In genomic region chr22:21628386-21629261, GRCh38 we compare ENCODE assay signal across 8 cellular contexts. TPM values are rescaled to one million over a fixed set of nuclear protein-coding genes. Genes with fewer than 3 reads are reported as not detected.
DNase-seq lines count a peak whose midpoint lies in the region; ATAC-seq and TF ChIP-seq lines count a peak whose summit lies in the region.

No MANE protein-coding gene starts in this region.

- POLR2A ChIA-PET in activated CD4-positive, alpha-beta T cell treated with anti-CD3 and anti-CD28 coated beads, Interleukin-2, amount 10 ng/mL, durations not matched to agents 7 days and 5 days (lab: Charles Lee), result interaction anchor here (1.6 kb wide), 1 partner anchor 13 kb away, joined by 9 read pairs; the partner anchor contains the start of gene SDF2L1
- POLR2A ChIA-PET in activated B cell treated with CpG ODN at 0.5 μM for 24 hours (lab: Charles Lee), result interaction anchor here (0.8 to 7.4 kb wide), 16 partner anchors 12 to 626 kb away, joined by 3 to 110 read pairs (median 6); partner anchors contain the start of genes MAPK1, PPIL2, SDF2L1 and THAP7

- no peak for TF ChIP-seq CTCF in activated B cell treated with CpG ODN at 0.5 μM for 24 hours (IDR thresholded peaks at IDR 0.05)

- peaks cover 27% of the 10 kb centered on the region for H3K36me3 Mint-ChIP-seq in activated CD4-positive, alpha-beta T cell treated with anti-CD3 and anti-CD28 coated beads, Interleukin-2, amount 10 ng/mL, durations not matched to agents 7 days and 5 days (ENCODE audit: low read depth)
- H3K36me3 Mint-ChIP-seq in activated B cell treated with CpG ODN at 0.5 μM for 24 hours (ENCODE audit: low read depth), result peaks cover 39% of the 10 kb centered on the region

- no peaks in the 10 kb centered on the region for H3K9me3 Mint-ChIP-seq in activated CD4-positive, alpha-beta T cell treated with anti-CD3 and anti-CD28 coated beads, Interleukin-2, amount 10 ng/mL, durations not matched to agents 7 days and 5 days
- no peaks in the 10 kb centered on the region for H3K9me3 Mint-ChIP-seq in activated B cell treated with CpG ODN at 0.5 μM for 24 hours
- no peaks in the 10 kb centered on the region for H3K9me3 Mint-ChIP-seq in stimulated activated naive CD8-positive, alpha-beta T cell treated with anti-CD3 and anti-CD28 coated beads, Interleukin-15, amount 100 ng/mL, for 72 hours

- ATAC-seq in activated B cell treated with CpG ODN at 0.5 μM for 24 hours (ENCODE audit: low read depth) (peak; percentile 7), GM19328 (IDR thresholded peaks at IDR 0.05; ENCODE audit: unreplicated experiment) (no peak)
- ATAC-seq in stimulated activated naive CD8-positive, alpha-beta T cell treated with anti-CD3 and anti-CD28 coated beads, Interleukin-15, amount 100 ng/mL, for 72 hours, result peak; percentile 22

- no peak for DNase-seq in activated CD4-positive, alpha-beta T cell treated with anti-CD3 and anti-CD28 coated beads, Interleukin-2, amount 10 ng/mL, durations not matched to agents 7 days and 5 days
- no peak for DNase-seq in activated CD4-positive, alpha-beta T cell treated with anti-CD3 and anti-CD28 coated beads, Interleukin-2, amount 50 U/mL, for 48 hours
- no peak for DNase-seq in activated B cell treated with CpG ODN at 0.5 μM for 24 hours
- DNase-seq in stimulated activated naive CD8-positive, alpha-beta T cell treated with anti-CD3 and anti-CD28 coated beads, Interleukin-15, amount 100 ng/mL, for 72 hours, result no peak
- no peak for DNase-seq in NCI-H748 treated with DMSO at 0.1 percent for 48 hours (lab: John Stamatoyannopoulos, UW)
- DNase-seq in NCI-H2107 (lab: John Stamatoyannopoulos, UW), result no peak

- CTCF ChIA-PET in activated CD4-positive, alpha-beta T cell treated with anti-CD3 and anti-CD28 coated beads, Interleukin-2, amount 10 ng/mL, durations not matched to agents 7 days and 5 days (lab: Charles Lee), result interaction anchor here (0.7 to 14.3 kb wide), 22 partner anchors 10 to 311 kb away, joined by 3 to 213 read pairs (median 4); partner anchors contain the start of genes PPIL2 and SDF2L1
- CTCF ChIA-PET in activated B cell treated with CpG ODN at 0.5 μM for 24 hours (lab: Charles Lee), result interaction anchor here (0.6 to 4.3 kb wide), 14 partner anchors 10 to 646 kb away, joined by 3 to 65 read pairs (median 5); partner anchors contain the start of genes LZTR1, PPIL2, SDF2L1 and UBE2L3

- no peaks in the 10 kb centered on the region for H3K27me3 Mint-ChIP-seq in activated CD4-positive, alpha-beta T cell treated with anti-CD3 and anti-CD28 coated beads, Interleukin-2, amount 10 ng/mL, durations not matched to agents 7 days and 5 days
- no peaks in the 10 kb centered on the region for H3K27me3 Mint-ChIP-seq in activated B cell treated with CpG ODN at 0.5 μM for 24 hours
- H3K27me3 Mint-ChIP-seq in stimulated activated naive CD8-positive, alpha-beta T cell treated with anti-CD3 and anti-CD28 coated beads, Interleukin-15, amount 100 ng/mL, for 72 hours, result no peaks in the 10 kb centered on the region

- H3K4me1 Mint-ChIP-seq in activated CD4-positive, alpha-beta T cell treated with anti-CD3 and anti-CD28 coated beads, Interleukin-2, amount 10 ng/mL, durations not matched to agents 7 days and 5 days, result peaks cover 42% of the 10 kb centered on the region
- peaks cover 49% of the 10 kb centered on the region for H3K4me1 Mint-ChIP-seq in activated B cell treated with CpG ODN at 0.5 μM for 24 hours
- peaks cover 76% of the 10 kb centered on the region for H3K4me1 Mint-ChIP-seq in stimulated activated naive CD8-positive, alpha-beta T cell treated with anti-CD3 and anti-CD28 coated beads, Interleukin-15, amount 100 ng/mL, for 72 hours

- peak overlapping the region; percentile 89 for H3K4me3 Mint-ChIP-seq in activated CD4-positive, alpha-beta T cell treated with anti-CD3 and anti-CD28 coated beads, Interleukin-2, amount 10 ng/mL, durations not matched to agents 7 days and 5 days
- peak overlapping the region; percentile 91 for H3K4me3 Mint-ChIP-seq in activated B cell treated with CpG ODN at 0.5 μM for 24 hours
- H3K4me3 Mint-ChIP-seq in stimulated activated naive CD8-positive, alpha-beta T cell treated with anti-CD3 and anti-CD28 coated beads, Interleukin-15, amount 100 ng/mL, for 72 hours, result peak overlapping the region; percentile 85 to 96

- intact Hi-C loops in activated B cell treated with CpG ODN at 0.5 μM for 24 hours (cut with micrococcal nuclease), result loop anchor here (1.0 to 10.0 kb wide), 4 partner anchors 38 to 626 kb away; partner anchors contain the start of genes PPIL2 and THAP7

- peak overlapping the region; percentile 91 for H3K4me3 ChIP-seq in iPS-11a (ENCODE audit: low read depth, low read length)

- H3K27ac Mint-ChIP-seq in activated CD4-positive, alpha-beta T cell treated with anti-CD3 and anti-CD28 coated beads, Interleukin-2, amount 10 ng/mL, durations not matched to agents 7 days and 5 days, result peak overlapping the region; percentile 96
- peak overlapping the region; percentile 92 for H3K27ac Mint-ChIP-seq in activated B cell treated with CpG ODN at 0.5 μM for 24 hours
- H3K27ac Mint-ChIP-seq in stimulated activated naive CD8-positive, alpha-beta T cell treated with anti-CD3 and anti-CD28 coated beads, Interleukin-15, amount 100 ng/mL, for 72 hours, result peak overlapping the region; percentile 98

RNA-seq across cellular contexts. Expression of gene YDJC, which starts 1.2 kb away (rescaled TPM):
- 10 to 100 TPM; 30.3 to 39.9 TPM for total RNA-seq in activated CD4-positive, alpha-beta T cell treated with anti-CD3 and anti-CD28 coated beads, Interleukin-2, amount 10 ng/mL, durations not matched to agents 7 days and 5 days
- 46.1 and 51.4 TPM in 2 replicates for total RNA-seq in activated B cell treated with CpG ODN at 0.5 μM for 24 hours

RNA-seq across cellular contexts. Expression of gene CCDC116, which starts 3.9 kb away (rescaled TPM):
- total RNA-seq in activated CD4-positive, alpha-beta T cell treated with anti-CD3 and anti-CD28 coated beads, Interleukin-2, amount 10 ng/mL, durations not matched to agents 7 days and 5 days, result under 1 TPM; 0.42 to 0.97 TPM
- total RNA-seq in activated B cell treated with CpG ODN at 0.5 μM for 24 hours, result 1.0 and 1.2 TPM in 2 replicates

RNA-seq across cellular contexts. Expression of gene SDF2L1, which starts 13.5 kb away (rescaled TPM):
- total RNA-seq in activated CD4-positive, alpha-beta T cell treated with anti-CD3 and anti-CD28 coated beads, Interleukin-2, amount 10 ng/mL, durations not matched to agents 7 days and 5 days, result 10 to 100 TPM; 39.7 to 59.4 TPM
- total RNA-seq in activated B cell treated with CpG ODN at 0.5 μM for 24 hours, result 40.0 and 43.3 TPM in 2 replicates

RNA-seq across cellular contexts. Expression of gene PPIL2, which starts 37.2 kb away (rescaled TPM):
- total RNA-seq in activated CD4-positive, alpha-beta T cell treated with anti-CD3 and anti-CD28 coated beads, Interleukin-2, amount 10 ng/mL, durations not matched to agents 7 days and 5 days, result 10 to 100 TPM; 75.9 to 82.7 TPM
- 58.4 and 64.0 TPM in 2 replicates for total RNA-seq in activated B cell treated with CpG ODN at 0.5 μM for 24 hours
